Comparison of ENCODE assay signal across 24 cellular contexts in genomic region chr3:9480265-9480664, GRCh38.
DNase-seq lines count a peak whose midpoint lies in the region; ATAC-seq and TF ChIP-seq lines count a peak whose summit lies in the region.
"Had no signal": no experiment of that assay in that cellular context is flagged by ENCODE, and none has a peak within 500 bp of the region (broad histone marks: within the 10 kb centered on the region; RNA-seq: fewer than 3 reads in every experiment).

No MANE protein-coding gene starts in this region.

- no peaks in the 10 kb centered on the region for H3K9me3 Mint-ChIP-seq in activated CD4-positive, alpha-beta memory T cell treated with anti-CD3 and anti-CD28 coated beads for 36 hours
- no peaks in the 10 kb centered on the region for H3K9me3 Mint-ChIP-seq in activated CD4-positive, alpha-beta memory T cell treated with anti-CD3 and anti-CD28 coated beads, Interleukin-2, amount 10 ng/mL, durations not matched to agents 7 days and 5 days
- no peaks in the 10 kb centered on the region for H3K9me3 Mint-ChIP-seq in activated naive CD8-positive, alpha-beta T cell (ENCODE audit: low read depth)
- no peaks in the 10 kb centered on the region for H3K9me3 Mint-ChIP-seq in activated naive CD8-positive, alpha-beta T cell treated with anti-CD3 and anti-CD28 coated beads, Interleukin-2, amount 50 U/mL, for 24 hours
- no peaks in the 10 kb centered on the region for H3K9me3 Mint-ChIP-seq in central memory CD8-positive, alpha-beta T cell
- H3K9me3 Mint-ChIP-seq: CD4-positive, alpha-beta T cell; CD8-positive, alpha-beta memory T cell; GM23338; H9 had no signal

- H3K27me3 Mint-ChIP-seq in activated CD4-positive, alpha-beta memory T cell treated with anti-CD3 and anti-CD28 coated beads for 36 hours = no peaks in the 10 kb centered on the region
- H3K27me3 Mint-ChIP-seq in activated CD4-positive, alpha-beta memory T cell treated with anti-CD3 and anti-CD28 coated beads, Interleukin-2, amount 10 ng/mL, durations not matched to agents 7 days and 5 days = no peaks in the 10 kb centered on the region
- H3K27me3 Mint-ChIP-seq in activated naive CD8-positive, alpha-beta T cell = no peaks in the 10 kb centered on the region
- no peaks in the 10 kb centered on the region for H3K27me3 Mint-ChIP-seq in activated naive CD8-positive, alpha-beta T cell treated with anti-CD3 and anti-CD28 coated beads, Interleukin-2, amount 50 U/mL, for 24 hours
- no peaks in the 10 kb centered on the region for H3K27me3 Mint-ChIP-seq in central memory CD8-positive, alpha-beta T cell
- H3K27me3 Mint-ChIP-seq: CD4-positive, alpha-beta T cell; CD8-positive, alpha-beta memory T cell had no signal

- peak overlapping the region; percentile 52 for H3K27ac Mint-ChIP-seq in activated CD4-positive, alpha-beta memory T cell treated with anti-CD3 and anti-CD28 coated beads for 36 hours
- no peak overlapping the region for H3K27ac Mint-ChIP-seq in activated CD4-positive, alpha-beta memory T cell treated with anti-CD3 and anti-CD28 coated beads, Interleukin-2, amount 10 ng/mL, durations not matched to agents 7 days and 5 days
- peak overlapping the region; percentile 1 for H3K27ac Mint-ChIP-seq in activated naive CD8-positive, alpha-beta T cell
- no peak overlapping the region for H3K27ac Mint-ChIP-seq in activated naive CD8-positive, alpha-beta T cell treated with anti-CD3 and anti-CD28 coated beads, Interleukin-2, amount 50 U/mL, for 24 hours
- peak overlapping the region; percentile 0 for H3K27ac Mint-ChIP-seq in central memory CD8-positive, alpha-beta T cell (ENCODE audit: low read depth)
- H3K27ac Mint-ChIP-seq: GM23338 had no signal

- no peak for DNase-seq in activated CD4-positive, alpha-beta memory T cell treated with anti-CD3 and anti-CD28 coated beads for 36 hours
- DNase-seq in activated CD4-positive, alpha-beta memory T cell treated with anti-CD3 and anti-CD28 coated beads, Interleukin-2, amount 10 ng/mL, durations not matched to agents 7 days and 5 days = no peak
- DNase-seq in activated naive CD8-positive, alpha-beta T cell treated with anti-CD3 and anti-CD28 coated beads, Interleukin-2, amount 50 U/mL, for 24 hours = no peak
- DNase-seq in central memory CD8-positive, alpha-beta T cell (ENCODE audit: low spot score in 2 of 2) = no peak
- no peak for DNase-seq in coronary artery (ENCODE audit: low spot score)
- DNase-seq: 8988T; ACHN; AML-193; BE2C; CD4-positive, alpha-beta T cell; CD8-positive, alpha-beta memory T cell; DMS 273 treated with DMSO at 0.1 percent for 48 hours; DMS79; EL; GDM1; H9 had no signal

- ATAC-seq in activated naive CD8-positive, alpha-beta T cell treated with anti-CD3 and anti-CD28 coated beads, Interleukin-2, amount 50 U/mL, for 24 hours = no peak
- no peak for ATAC-seq in central memory CD8-positive, alpha-beta T cell (replicated peaks; ENCODE audit: extremely low read depth, poor library complexity, severe bottlenecking)
- no peak for ATAC-seq in GM21737 (IDR thresholded peaks at IDR 0.05; ENCODE audit: unreplicated experiment)
- ATAC-seq: A549, GM12878, GM23338, HCT116 had no signal

- H3K4me3 ChIP-seq in coronary artery = no peak overlapping the region
- H3K4me3 ChIP-seq: A549; BLaER1 treated with 17β-estradiol and CSF1 and Interleukin-3, amounts not matched to agents 10 nM and 100 nM; GM12878; GM23338 had no signal

- no peak overlapping the region for H3K4me3 Mint-ChIP-seq in activated CD4-positive, alpha-beta memory T cell treated with anti-CD3 and anti-CD28 coated beads for 36 hours
- H3K4me3 Mint-ChIP-seq in activated CD4-positive, alpha-beta memory T cell treated with anti-CD3 and anti-CD28 coated beads, Interleukin-2, amount 10 ng/mL, durations not matched to agents 7 days and 5 days = no peak overlapping the region
- H3K4me3 Mint-ChIP-seq in activated naive CD8-positive, alpha-beta T cell = no peak overlapping the region
- no peak overlapping the region for H3K4me3 Mint-ChIP-seq in activated naive CD8-positive, alpha-beta T cell treated with anti-CD3 and anti-CD28 coated beads, Interleukin-2, amount 50 U/mL, for 24 hours
- H3K4me3 Mint-ChIP-seq in central memory CD8-positive, alpha-beta T cell = no peak overlapping the region
- H3K4me3 Mint-ChIP-seq: CD14-positive monocyte; CD4-positive, alpha-beta T cell; CD8-positive, alpha-beta memory T cell; GM23338; H9 had no signal

- H3K36me3 Mint-ChIP-seq in activated CD4-positive, alpha-beta memory T cell treated with anti-CD3 and anti-CD28 coated beads for 36 hours = peaks cover 61% of the 10 kb centered on the region
- H3K36me3 Mint-ChIP-seq in activated CD4-positive, alpha-beta memory T cell treated with anti-CD3 and anti-CD28 coated beads, Interleukin-2, amount 10 ng/mL, durations not matched to agents 7 days and 5 days (ENCODE audit: low read depth) = peaks cover 61% of the 10 kb centered on the region
- H3K36me3 Mint-ChIP-seq in activated naive CD8-positive, alpha-beta T cell = peaks cover 24% of the 10 kb centered on the region
- peaks cover 67% of the 10 kb centered on the region for H3K36me3 Mint-ChIP-seq in activated naive CD8-positive, alpha-beta T cell treated with anti-CD3 and anti-CD28 coated beads, Interleukin-2, amount 50 U/mL, for 24 hours (ENCODE audit: low read depth)
- peaks cover 39% of the 10 kb centered on the region for H3K36me3 Mint-ChIP-seq in central memory CD8-positive, alpha-beta T cell (ENCODE audit: insufficient read depth)

- TF ChIP-seq CTCF in coronary artery (IDR thresholded peaks at IDR 0.05) = no peak

- CTCF ChIA-PET in activated CD4-positive, alpha-beta memory T cell treated with anti-CD3 and anti-CD28 coated beads for 36 hours (lab: Charles Lee) = no interaction called here
- CTCF ChIA-PET in activated CD4-positive, alpha-beta memory T cell treated with anti-CD3 and anti-CD28 coated beads, Interleukin-2, amount 10 ng/mL, durations not matched to agents 7 days and 5 days (lab: Charles Lee) = no interaction called here

- POLR2A ChIA-PET in activated CD4-positive, alpha-beta memory T cell treated with anti-CD3 and anti-CD28 coated beads for 36 hours (lab: Charles Lee) = no interaction called here
- POLR2A ChIA-PET in activated CD4-positive, alpha-beta memory T cell treated with anti-CD3 and anti-CD28 coated beads, Interleukin-2, amount 10 ng/mL, durations not matched to agents 7 days and 5 days (lab: Charles Lee) = no interaction called here

- intact Hi-C loops in activated CD4-positive, alpha-beta memory T cell treated with anti-CD3 and anti-CD28 coated beads for 36 hours (cut with micrococcal nuclease) = no loop called here

- no peak overlapping the region for H3K27ac ChIP-seq in coronary artery
- H3K27ac ChIP-seq: A549; BLaER1 treated with 17β-estradiol and CSF1 and Interleukin-3, amounts not matched to agents 10 nM and 100 nM had no signal

- H3K4me1 Mint-ChIP-seq in activated CD4-positive, alpha-beta memory T cell treated with anti-CD3 and anti-CD28 coated beads for 36 hours (ENCODE audit: low read depth) = no peaks in the 10 kb centered on the region
- no peaks in the 10 kb centered on the region for H3K4me1 Mint-ChIP-seq in activated CD4-positive, alpha-beta memory T cell treated with anti-CD3 and anti-CD28 coated beads, Interleukin-2, amount 10 ng/mL, durations not matched to agents 7 days and 5 days
- no peaks in the 10 kb centered on the region for H3K4me1 Mint-ChIP-seq in activated naive CD8-positive, alpha-beta T cell (ENCODE audit: low read depth)
- no peaks in the 10 kb centered on the region for H3K4me1 Mint-ChIP-seq in activated naive CD8-positive, alpha-beta T cell treated with anti-CD3 and anti-CD28 coated beads, Interleukin-2, amount 50 U/mL, for 24 hours
- H3K4me1 Mint-ChIP-seq in central memory CD8-positive, alpha-beta T cell = no peaks in the 10 kb centered on the region
- H3K4me1 Mint-ChIP-seq: CD14-positive monocyte, GM23338, H9 had no signal

Comparison
In these comparisons a context has a peak if more than half of its experiments do, and no peak if none do; other contexts are left out.
1. H3K27ac Mint-ChIP-seq: peak in activated CD4-positive, alpha-beta memory T cell treated with anti-CD3 and anti-CD28 coated beads for 36 hours (single experiment), activated naive CD8-positive, alpha-beta T cell (single experiment) and central memory CD8-positive, alpha-beta T cell (single experiment); none in activated CD4-positive, alpha-beta memory T cell treated with anti-CD3 and anti-CD28 coated beads, Interleukin-2, amount 10 ng/mL, durations not matched to agents 7 days and 5 days (single experiment) and activated naive CD8-positive, alpha-beta T cell treated with anti-CD3 and anti-CD28 coated beads, Interleukin-2, amount 50 U/mL, for 24 hours (single experiment).